Comparison of ENCODE assay signal across 10 cellular contexts in genomic region chr4:89283226-89283974, GRCh38. TPM values are rescaled to one million over a fixed set of nuclear protein-coding genes. Genes with fewer than 3 reads are reported as not detected.
DNase-seq lines count a peak whose midpoint lies in the region; ATAC-seq, FAIRE-seq and TF ChIP-seq lines count a peak whose summit lies in the region.
"Had no signal": no experiment of that assay in that cellular context is flagged by ENCODE, and none has a peak within 500 bp of the region (broad histone marks: within the 10 kb centered on the region; RNA-seq: fewer than 3 reads in every experiment).

No MANE protein-coding gene starts in this region.

- H4K5ac ChIP-seq in H9 (ENCODE audit: insufficient read length, low read depth, low read length): no peak overlapping the region

- peak overlapping the region; percentile 80 for H4K8ac ChIP-seq in H9 (replicated peaks; ENCODE audit: insufficient read length, low read depth, low read length)

- no peak overlapping the region for H3K4me2 ChIP-seq in H9 (ENCODE audit: insufficient read depth, insufficient read length, low read length)

- no peak overlapping the region for H4K91ac ChIP-seq in H9 (ENCODE audit: insufficient read length, low read depth, low read length)

- no peaks in the 10 kb centered on the region for H3K27me3 ChIP-seq in H9 (ENCODE audit: insufficient read depth, low read length)
- H3K27me3 ChIP-seq in effector memory CD4-positive, alpha-beta T cell (replicated peaks; ENCODE audit: control insufficient read depth, insufficient read depth, low read length, poor library complexity, severe bottlenecking): no peaks in the 10 kb centered on the region
- H3K27me3 ChIP-seq in pancreas: no peaks in the 10 kb centered on the region

- no peak overlapping the region for H2AFZ ChIP-seq in H9 (ENCODE audit: low read length)

- H2BK120ac ChIP-seq in H9 (ENCODE audit: low read depth, low read length, poor library complexity, severe bottlenecking): no peak overlapping the region

- no peaks in the 10 kb centered on the region for H3K36me3 Mint-ChIP-seq in H9 (ENCODE audit: insufficient read depth in 1 of 3, low read depth in 3 of 3)
- H3K36me3 Mint-ChIP-seq in T-helper 1 cell treated with Interleukin-12 subunit alpha and Interleukin-12 subunit beta and Interleukin-4 antibody, amounts not matched to agents 30 μg/mL and 1 μg/mL, for 36 hours (ENCODE audit: low read depth): peaks cover 30% of the 10 kb centered on the region

- H3T11ph ChIP-seq in H9 (ENCODE audit: low read length): no peak overlapping the region

- H3K4me1 ChIP-seq in H9 (ENCODE audit: insufficient read depth, low read length) (no peaks in the 10 kb centered on the region), pancreas (peaks cover 0 to 17% (median 0%) of the 10 kb centered on the region in 3 donors)
- peaks cover 58% of the 10 kb centered on the region for H3K4me1 ChIP-seq in effector memory CD4-positive, alpha-beta T cell (ENCODE audit: control insufficient read depth, insufficient read depth, low read length, poor library complexity, severe bottlenecking)

- H3K27ac ChIP-seq in H9 (ENCODE audit: insufficient read length, low read depth, low read length) (no peak overlapping the region), pancreas (peak overlapping the region in 2 of 4 donors; percentile 35 to 41)
- peak overlapping the region; percentile 85 for H3K27ac ChIP-seq in effector memory CD4-positive, alpha-beta T cell (ENCODE audit: insufficient read depth, low read length, poor library complexity, severe bottlenecking)
- H3K27ac ChIP-seq: HL-60 had no signal

- H3K27ac Mint-ChIP-seq in H9: peak overlapping the region in 2 of 3 experiments; percentile 25 to 33; a peak in 1 of 7 replicates
- H3K27ac Mint-ChIP-seq in T-helper 1 cell treated with Interleukin-12 subunit alpha and Interleukin-12 subunit beta and Interleukin-4 antibody, amounts not matched to agents 30 μg/mL and 1 μg/mL, for 36 hours: peak overlapping the region; percentile 94

- H2BK5ac ChIP-seq in H9 (ENCODE audit: insufficient read length, low read length): no peak overlapping the region

- no peaks in the 10 kb centered on the region for H4K20me1 ChIP-seq in H9 (ENCODE audit: control insufficient read depth, insufficient read depth, insufficient read length)

- no peaks in the 10 kb centered on the region for H3K23me2 ChIP-seq in H9 (ENCODE audit: insufficient read length, low read depth, low read length, poor library complexity, severe bottlenecking)

- no peaks in the 10 kb centered on the region for H3K36me3 ChIP-seq in effector memory CD4-positive, alpha-beta T cell (ENCODE audit: control insufficient read depth, insufficient read depth, low read length)
- no peaks in the 10 kb centered on the region for H3K36me3 ChIP-seq in pancreas

- H3K4ac ChIP-seq in H9 (ENCODE audit: low read depth, low read length): no peak overlapping the region

- H2BK12ac ChIP-seq in H9 (ENCODE audit: insufficient read length, low read depth, low read length): no peak overlapping the region

- no peak overlapping the region for H3K14ac ChIP-seq in H9 (ENCODE audit: insufficient read depth, low read length)

- no peaks in the 10 kb centered on the region for H3K79me1 ChIP-seq in H9 (ENCODE audit: insufficient read depth, low read depth, low read length, poor library complexity, severe bottlenecking)

- no CpG with 5 or more reads among the region's 5 CpGs for WGBS in H9 (ENCODE audit: extremely low coverage, insufficient read length, low lambda C conversion rate)
- WGBS in pancreas, 2 donors: 85 to 86% methylated on average over 5 of the region's 5 CpGs

- no peaks in the 10 kb centered on the region for H3K9me3 Mint-ChIP-seq in H9
- H3K9me3 Mint-ChIP-seq in T-helper 1 cell treated with Interleukin-12 subunit alpha and Interleukin-12 subunit beta and Interleukin-4 antibody, amounts not matched to agents 30 μg/mL and 1 μg/mL, for 36 hours: no peaks in the 10 kb centered on the region

- intact Hi-C loops in pancreas (cut with DNase I): no loop called here

- DNase-seq in H9 (no peak), pancreas (no peak), NCI-H446 (lab: John Stamatoyannopoulos, UW) (no peak), NCI-H2196 treated with DMSO at 0.1 percent for 48 hours (lab: John Stamatoyannopoulos, UW; ENCODE audit: unreplicated experiment) (no peak)
- peak; percentile 51 to 58 (median 52) for DNase-seq in effector memory CD4-positive, alpha-beta T cell
- DNase-seq: effector CD8-positive, alpha-beta T cell; NCI-H510A treated with DMSO at 0.1 percent for 48 hours had no signal

- peak overlapping the region; percentile 9 for H3K4me3 ChIP-seq in effector memory CD4-positive, alpha-beta T cell (ENCODE audit: insufficient read depth, low read depth, low read length, poor library complexity, severe bottlenecking)
- H3K4me3 ChIP-seq in pancreas: no peak overlapping the region

- no peak overlapping the region for H2BK20ac ChIP-seq in H9 (ENCODE audit: low read depth, low read length, poor library complexity, severe bottlenecking)

- H3K27me3 Mint-ChIP-seq in H9 (ENCODE audit: low read depth): no peaks in the 10 kb centered on the region
- H3K27me3 Mint-ChIP-seq in T-helper 1 cell treated with Interleukin-12 subunit alpha and Interleukin-12 subunit beta and Interleukin-4 antibody, amounts not matched to agents 30 μg/mL and 1 μg/mL, for 36 hours (ENCODE audit: low read depth): no peaks in the 10 kb centered on the region

- no peaks in the 10 kb centered on the region for H3K79me2 ChIP-seq in H9 (ENCODE audit: insufficient read depth, low read length)

- H3K9ac ChIP-seq in H9 (ENCODE audit: extremely low read depth, insufficient read length, low read length): no peak overlapping the region

- TF ChIP-seq CTCF in H9 (conservative IDR thresholded peaks at IDR 0.05) (no peak), pancreas (IDR thresholded peaks at IDR 0.05) (no peak)

- no peak overlapping the region for H3K18ac ChIP-seq in H9 (ENCODE audit: insufficient read length, low read depth, low read length)

- no peak overlapping the region for H2BK15ac ChIP-seq in H9 (ENCODE audit: low read depth, low read length)

- H3K9me3 ChIP-seq in H9 (ENCODE audit: control insufficient read depth, low read depth, low read length): no peaks in the 10 kb centered on the region
- H3K9me3 ChIP-seq in effector memory CD4-positive, alpha-beta T cell (ENCODE audit: control insufficient read depth, low read length): no peaks in the 10 kb centered on the region
- H3K9me3 ChIP-seq in pancreas: no peaks in the 10 kb centered on the region

- no peak overlapping the region for H3K4me3 Mint-ChIP-seq in H9
- peak overlapping the region; percentile 55 for H3K4me3 Mint-ChIP-seq in T-helper 1 cell treated with Interleukin-12 subunit alpha and Interleukin-12 subunit beta and Interleukin-4 antibody, amounts not matched to agents 30 μg/mL and 1 μg/mL, for 36 hours

- FAIRE-seq in pancreas (lab: Jason Lieb, UNC): no peak

- peaks cover 6 to 11% of the 10 kb centered on the region in 2 experiments for H3K4me1 Mint-ChIP-seq in H9
- H3K4me1 Mint-ChIP-seq in T-helper 1 cell treated with Interleukin-12 subunit alpha and Interleukin-12 subunit beta and Interleukin-4 antibody, amounts not matched to agents 30 μg/mL and 1 μg/mL, for 36 hours (ENCODE audit: low read depth): peaks cover 54% of the 10 kb centered on the region

- ATAC-seq in pancreas (peak; percentile 57 to 79 (median 60)), GM19455 (IDR thresholded peaks at IDR 0.05; ENCODE audit: unreplicated experiment) (no peak)

- no peak overlapping the region for H3K56ac ChIP-seq in H9 (ENCODE audit: insufficient read length, low read depth, low read length)

- no peak overlapping the region for H2AK5ac ChIP-seq in H9 (ENCODE audit: insufficient read length, low read length)

- no peak overlapping the region for H3K23ac ChIP-seq in H9 (ENCODE audit: insufficient read length, low read depth, low read length)

RNA-seq across cellular contexts. Expression of gene GPRIN3, which starts 24.2 kb away (rescaled TPM):
- total RNA-seq in H9 (2021) (0.48 and 0.53 TPM in 2 replicates), pancreas (1 to 10 TPM; 2.5 to 7.6 (median 3.5) TPM)
- polyA plus RNA-seq in pancreas: 1 to 10 TPM in 1 of 2 donors, under 1 TPM in 1; 0.84 to 2.0 TPM

Comparison
In these comparisons a context has a peak if more than half of its experiments do, and no peak if none do; other contexts are left out.
1. DNase-seq: peak in effector memory CD4-positive, alpha-beta T cell (3 of 3); none in H9 (single experiment), pancreas (0 of 6), NCI-H446 (0 of 2) and NCI-H2196 treated with DMSO at 0.1 percent for 48 hours (single experiment).